Comparison of ENCODE assay signal across 21 cellular contexts in genomic region chr1:3246251-3246650, GRCh38.
DNase-seq lines count a peak whose midpoint lies in the region; ATAC-seq, FAIRE-seq and TF ChIP-seq lines count a peak whose summit lies in the region.
"Had no signal": no experiment of that assay in that cellular context is flagged by ENCODE, and none has a peak within 500 bp of the region (broad histone marks: within the 10 kb centered on the region; RNA-seq: fewer than 3 reads in every experiment).

No MANE protein-coding gene starts in this region.

- H2BK120ac ChIP-seq in IMR-90 (ENCODE audit: low read depth, low read length) = no peak overlapping the region

- H2BK20ac ChIP-seq in IMR-90 (ENCODE audit: low read depth, low read length) = no peak overlapping the region

- no peaks in the 10 kb centered on the region for H3K9me1 ChIP-seq in IMR-90 (ENCODE audit: insufficient read depth, low read length)

- H2BK15ac ChIP-seq in IMR-90 (ENCODE audit: low read depth, low read length) = no peak overlapping the region

- no peak overlapping the region for H3K4me3 ChIP-seq in HepG2 (replicated peaks in 1 of 3; ENCODE audit: insufficient read depth in 1 of 3, low read depth in 2 of 3, low read length in 3 of 3)
- H3K4me3 ChIP-seq in right lobe of liver = no peak overlapping the region
- no peak overlapping the region for H3K4me3 ChIP-seq in IMR-90 (ENCODE audit: insufficient read depth, low read depth, low read length)
- H3K4me3 ChIP-seq: BLaER1 had no signal

- no peak overlapping the region for H4K5ac ChIP-seq in IMR-90 (ENCODE audit: low read depth, low read length)

- H3K4ac ChIP-seq in IMR-90 (ENCODE audit: low read depth, low read length) = no peak overlapping the region

- TF ChIP-seq CTCF in HepG2 (CRISPR knock-in tag; IDR thresholded peaks at IDR 0.05) (no peak), right lobe of liver (IDR thresholded peaks at IDR 0.05) (no peak), IMR-90 (conservative IDR thresholded peaks at IDR 0.05; ENCODE audit: low read depth, low read length) (no peak)

- H2AFZ ChIP-seq in HepG2 (ENCODE audit: low read length) = no peak overlapping the region
- H2AFZ ChIP-seq in IMR-90 (replicated peaks; ENCODE audit: low read length, poor library complexity) = no peak overlapping the region

- no peak for TF ChIP-seq RAD21 in HepG2 (CRISPR knock-in tag; IDR thresholded peaks at IDR 0.05)
- no peak for TF ChIP-seq RAD21 in IMR-90 (IDR thresholded peaks at IDR 0.05; ENCODE audit: low read length)

- H2AK5ac ChIP-seq in IMR-90 (ENCODE audit: low read depth, low read length) = no peak overlapping the region

- no peaks in the 10 kb centered on the region for H3K79me1 ChIP-seq in IMR-90 (ENCODE audit: low read depth in 1 of 2, low read length in 2 of 2)

- no peak for TF ChIP-seq EP300 in HepG2 (IDR thresholded peaks at IDR 0.05; ENCODE audit: low read depth in 2 of 2, low read length in 2 of 2)
- TF ChIP-seq EP300 in HepG2 (CRISPR knock-in tag; IDR thresholded peaks at IDR 0.05; ENCODE audit: borderline replicate concordance) = no peak

- H2AK9ac ChIP-seq in IMR-90 (replicated peaks; ENCODE audit: low read depth, low read length, poor library complexity) = peak overlapping the region; percentile 42

- ATAC-seq in HepG2 (no peak), right lobe of liver (no peak), IMR-90 (ENCODE audit: low read depth) (no peak), HG03095 (IDR thresholded peaks at IDR 0.05; ENCODE audit: unreplicated experiment) (no peak)
- ATAC-seq: CD8-positive, alpha-beta T cell had no signal

- in situ Hi-C loops in HepG2 (cut with HindIII; ENCODE audit: extremely low pct_ligation_motif_present, low pct_unique_long_range_greater_than_20kb) = no loop called here
- in situ Hi-C loops in IMR-90 (cut with MboI; ENCODE audit: low sequenced_read_pairs) = no loop called here

- H4K20me1 ChIP-seq in HepG2 (ENCODE audit: insufficient read depth, low read length) = no peaks in the 10 kb centered on the region
- H4K20me1 ChIP-seq in IMR-90 (ENCODE audit: insufficient read depth, low read length) = no peaks in the 10 kb centered on the region

- H3K23ac ChIP-seq in IMR-90 (ENCODE audit: low read depth, low read length) = no peak overlapping the region

- no peak overlapping the region for H4K8ac ChIP-seq in IMR-90 (ENCODE audit: low read depth in 2 of 2, low read length in 2 of 2)

- no peak for DNase-seq in HepG2 (ENCODE audit: low spot score)
- DNase-seq in right lobe of liver = no peak
- no peak for DNase-seq in IMR-90
- no peak for DNase-seq in germinal center (ENCODE audit: low spot score)
- DNase-seq: 8988T; ACHN; BE2C; Caco-2; Calu3; CD4-positive, alpha-beta T cell; CD8-positive, alpha-beta T cell; DMS79 treated with DMSO at 0.1 percent for 48 hours; GF-D8 had no signal

- H3K79me2 ChIP-seq in HepG2 (ENCODE audit: insufficient read depth, low read length) = no peaks in the 10 kb centered on the region

- H3K27me3 ChIP-seq in HepG2 (ENCODE audit: control insufficient read depth in 1 of 2, insufficient read depth in 2 of 2, low read length in 2 of 2) = no peaks in the 10 kb centered on the region
- no peaks in the 10 kb centered on the region for H3K27me3 ChIP-seq in right lobe of liver
- peaks cover 3% of the 10 kb centered on the region; the same call in 1 of the 2 replicates for H3K27me3 ChIP-seq in IMR-90 (ENCODE audit: control insufficient read depth, insufficient read depth, low read length)

- BruUV-seq in HepG2 (replicated peaks; lab: Mats Ljungman, UMichigan) (no TSS peak), IMR-90 (replicated peaks; lab: Mats Ljungman, UMichigan) (no TSS peak)

- no peak for FAIRE-seq in HepG2 (lab: Jason Lieb, UNC)
- FAIRE-seq: A204.1, D721Med, G401.6, GM12891, GM19239 had no signal

- intact Hi-C loops in HepG2 (cut with micrococcal nuclease; ENCODE audit: unreplicated experiment) = no loop called here
- intact Hi-C loops in right lobe of liver (cut with DNase I) = no loop called here
- intact Hi-C loops in IMR-90 (cut with micrococcal nuclease) = no loop called here

- no peak overlapping the region for H3K18ac ChIP-seq in IMR-90 (ENCODE audit: low read depth, low read length)

- no peak overlapping the region for H4K91ac ChIP-seq in IMR-90 (ENCODE audit: insufficient read depth, low read depth, low read length)

- H3K36me3 ChIP-seq in HepG2 (replicated peaks in 1 of 2; ENCODE audit: control insufficient read depth in 1 of 2, insufficient read depth in 2 of 2, low read length in 2 of 2) = no peaks in the 10 kb centered on the region
- no peaks in the 10 kb centered on the region for H3K36me3 ChIP-seq in right lobe of liver
- no peaks in the 10 kb centered on the region for H3K36me3 ChIP-seq in IMR-90 (ENCODE audit: control insufficient read depth, insufficient read depth, low read length)
- H3K36me3 ChIP-seq: BE2C, BLaER1 had no signal

- H3K4me2 ChIP-seq in HepG2 (ENCODE audit: low read depth, low read length) = no peak overlapping the region
- no peak overlapping the region for H3K4me2 ChIP-seq in IMR-90 (ENCODE audit: low read depth, low read length)

- H3K4me1 ChIP-seq in HepG2 (ENCODE audit: insufficient read depth, low read length) (peaks cover 58% of the 10 kb centered on the region), right lobe of liver (no peaks in the 10 kb centered on the region), IMR-90 (ENCODE audit: control insufficient read depth, insufficient read depth, low read length) (no peaks in the 10 kb centered on the region)
- H3K4me1 ChIP-seq: BE2C had no signal

- no peak overlapping the region for H3K56ac ChIP-seq in IMR-90 (ENCODE audit: extremely low read depth, insufficient read depth, low read length)

- H3K27ac ChIP-seq in HepG2 (ENCODE audit: extremely low read length, insufficient read depth, low read length) (no peak overlapping the region), right lobe of liver (no peak overlapping the region), IMR-90 (ENCODE audit: insufficient read depth, low read length) (no peak overlapping the region)
- H3K27ac ChIP-seq: BLaER1, C4-2B had no signal

- WGBS in HepG2 (ENCODE audit: low lambda C conversion rate) = no CpG with 5 or more reads among the region's 16 CpGs
- WGBS in right lobe of liver (ENCODE audit: insufficient coverage, low coverage, low lambda C conversion rate, missing lambda C conversion rate) = no CpG with 5 or more reads among the region's 16 CpGs
- 91% methylated on average over 4 of the region's 16 CpGs; no CpG with 5 or more reads in 1 of the 2 experiments for WGBS in IMR-90 (ENCODE audit: extremely low coverage in 2 of 2, insufficient read length in 1 of 2), 2 experiments

- dilution Hi-C loops in IMR-90 (cut with HindIII; ENCODE audit: low sequenced_read_pairs, unreplicated experiment) = no loop called here

- POLR2A ChIA-PET in HepG2 (lab: Yijun Ruan, JAX) = no interaction called here
- POLR2A ChIA-PET in IMR-90 (lab: Charles Lee; ENCODE audit: unreplicated experiment) = no interaction called here

- no peak for TF ChIP-seq POLR2A in HepG2 (IDR thresholded peaks at IDR 0.05; ENCODE audit: insufficient read depth in 1 of 2, low read depth in 2 of 2, low read length in 2 of 2)
- TF ChIP-seq POLR2A in right lobe of liver (IDR thresholded peaks at IDR 0.05) = no peak
- no peak for TF ChIP-seq POLR2A in IMR-90 (IDR thresholded peaks at IDR 0.05; ENCODE audit: low read depth, low read length)

- CTCF ChIA-PET in HepG2 (lab: Yijun Ruan, JAX; ENCODE audit: low intra/inter-chr PET ratio, low total read pairs) (no interaction called here), IMR-90 (lab: Yijun Ruan, JAX) (no interaction called here)

- H2BK5ac ChIP-seq in IMR-90 (ENCODE audit: low read depth, low read length, poor library complexity, severe bottlenecking) = no peak overlapping the region

- H3K9me3 ChIP-seq in HepG2 (ENCODE audit: low read length) = no peaks in the 10 kb centered on the region
- H3K9me3 ChIP-seq in right lobe of liver = no peaks in the 10 kb centered on the region
- H3K9me3 ChIP-seq in IMR-90 (ENCODE audit: control insufficient read depth, insufficient read depth, low read length) = no peaks in the 10 kb centered on the region; the same call in 1 of the 2 replicates
- H3K9me3 ChIP-seq: BE2C, BLaER1, Caco-2 had no signal

- no peak overlapping the region for H3K14ac ChIP-seq in IMR-90 (replicated peaks; ENCODE audit: low read depth, low read length)

- H3K9ac ChIP-seq in HepG2 (ENCODE audit: insufficient read depth, low read depth, low read length) (no peak overlapping the region), IMR-90 (ENCODE audit: low read depth, low read length) (no peak overlapping the region)
- H3K9ac ChIP-seq: BLaER1 had no signal

TF ChIP-seq in HepG2, 621 proteins besides CTCF, POLR2A, EP300 and RAD21:
- TF ChIP-seq ZNF768 (CRISPR knock-in tag; IDR thresholded peaks at IDR 0.05) = 0 out of 2 replicates have a peak, but pooled peaks have one; percentile 16
- TF ChIP-seq KLF9 (CRISPR knock-in tag; IDR thresholded peaks at IDR 0.05; ENCODE audit: low read depth) = no peak

TF ChIP-seq in IMR-90, 13 proteins besides CTCF, POLR2A, EP300 and RAD21 (continues in another document):
- no peak for TF ChIP-seq SMC3 (IDR thresholded peaks at IDR 0.05; ENCODE audit: low read depth, low read length)
- TF ChIP-seq, protein P1, sequence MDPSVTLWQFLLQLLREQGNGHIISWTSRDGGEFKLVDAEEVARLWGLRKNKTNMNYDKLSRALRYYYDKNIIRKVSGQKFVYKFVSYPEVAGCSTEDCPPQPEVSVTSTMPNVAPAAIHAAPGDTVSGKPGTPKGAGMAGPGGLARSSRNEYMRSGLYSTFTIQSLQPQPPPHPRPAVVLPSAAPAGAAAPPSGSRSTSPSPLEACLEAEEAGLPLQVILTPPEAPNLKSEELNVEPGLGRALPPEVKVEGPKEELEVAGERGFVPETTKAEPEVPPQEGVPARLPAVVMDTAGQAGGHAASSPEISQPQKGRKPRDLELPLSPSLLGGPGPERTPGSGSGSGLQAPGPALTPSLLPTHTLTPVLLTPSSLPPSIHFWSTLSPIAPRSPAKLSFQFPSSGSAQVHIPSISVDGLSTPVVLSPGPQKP (IDR thresholded peaks at IDR 0.05; ENCODE audit: borderline replicate concordance, low read depth, low read length) = no peak
- no peak for TF ChIP-seq CHD1 (IDR thresholded peaks at IDR 0.05; ENCODE audit: low read depth, low read length)
- no peak for TF ChIP-seq NFE2L2 (IDR thresholded peaks at IDR 0.05; ENCODE audit: low read depth, low read length)
- no peak for TF ChIP-seq BHLHE40 (IDR thresholded peaks at IDR 0.05; ENCODE audit: low read depth, low read length)
- TF ChIP-seq MXI1 (IDR thresholded peaks at IDR 0.05; ENCODE audit: borderline replicate concordance, low read depth, low read length) = no peak
- TF ChIP-seq MAFK (IDR thresholded peaks at IDR 0.05; ENCODE audit: low read depth, low read length) = no peak
- no peak for TF ChIP-seq USF2 (IDR thresholded peaks at IDR 0.05; ENCODE audit: low read depth, low read length)
- no peak for TF ChIP-seq MAZ (IDR thresholded peaks at IDR 0.05; ENCODE audit: borderline replicate concordance, low read depth, low read length)
